In the genomic region with DNA sequence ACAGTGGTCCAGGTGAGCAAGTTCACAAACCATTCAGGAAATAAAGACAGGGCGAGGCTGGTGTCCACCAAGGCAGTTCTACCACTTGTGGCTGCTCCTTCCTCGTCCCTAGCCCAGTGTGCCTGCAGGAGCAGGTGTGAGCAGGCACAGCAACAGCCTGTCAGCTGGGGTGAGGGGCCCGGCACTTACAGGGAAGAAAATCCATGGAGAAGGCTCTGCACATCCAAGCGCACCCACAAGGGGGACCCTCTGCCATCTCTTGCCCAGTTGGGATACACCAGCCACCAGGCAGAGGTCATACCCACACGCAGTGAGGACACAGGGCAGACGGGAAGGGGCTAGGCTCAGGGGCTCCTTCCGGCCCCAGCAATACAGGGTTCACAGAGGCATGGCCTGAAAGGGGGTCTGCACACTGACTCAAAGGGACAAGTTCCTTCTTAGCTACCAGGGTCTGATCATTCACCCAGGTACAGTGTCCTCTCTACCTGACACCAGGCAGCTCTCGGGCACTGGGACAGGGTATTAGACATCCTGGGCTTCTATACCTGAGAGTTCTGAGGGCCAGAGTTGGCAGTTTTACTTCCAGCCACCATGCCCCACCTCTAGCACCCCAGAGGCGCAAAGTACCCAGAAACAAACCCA, we compare ENCODE assay signal across 8 cellular contexts. TPM values are rescaled to one million over a fixed set of nuclear protein-coding genes. Genes with fewer than 3 reads are reported as not detected.
DNase-seq lines count a peak whose midpoint lies in the region; ATAC-seq and TF ChIP-seq lines count a peak whose summit lies in the region.

No MANE protein-coding gene starts in this region.

- H3K9me3 Mint-ChIP-seq in central memory CD8-positive, alpha-beta T cell, result no peaks in the 10 kb centered on the region

- peaks cover 49% of the 10 kb centered on the region for H3K4me1 Mint-ChIP-seq in central memory CD8-positive, alpha-beta T cell

- H3K27ac ChIP-seq in upper lobe of left lung, result peak overlapping the region in 1 of 4 donors; percentile 26

- no peak for ATAC-seq in central memory CD8-positive, alpha-beta T cell (replicated peaks; ENCODE audit: extremely low read depth, poor library complexity, severe bottlenecking)
- ATAC-seq in upper lobe of left lung (ENCODE audit: low FRiP score in 2 of 2) (peak in 1 of 2 donors; percentile 26), GM18868 (IDR thresholded peaks at IDR 0.05; ENCODE audit: unreplicated experiment) (no peak)

- DNase-seq in AG09309 (ENCODE audit: low read depth) (no peak), NCI-H82 (lab: John Stamatoyannopoulos, UW) (peak; percentile 85), left kidney (ENCODE audit: low read depth, low spot score) (peak; percentile 76), upper lobe of left lung (no peak)
- DNase-seq in central memory CD8-positive, alpha-beta T cell (ENCODE audit: low spot score in 2 of 2), result no peak
- no peak for DNase-seq in activated effector memory CD4-positive, alpha-beta T cell treated with Interleukin-2 at 50 U/mL for 16 hours

- peak overlapping the region; percentile 87 for H3K27ac Mint-ChIP-seq in central memory CD8-positive, alpha-beta T cell (ENCODE audit: low read depth)

- H3K4me1 ChIP-seq in upper lobe of left lung, result peaks cover 22 to 50% (median 37%) of the 10 kb centered on the region in 4 donors

- H3K27me3 ChIP-seq in upper lobe of left lung, result no peaks in the 10 kb centered on the region

- H3K36me3 Mint-ChIP-seq in central memory CD8-positive, alpha-beta T cell (ENCODE audit: insufficient read depth), result peaks cover 39% of the 10 kb centered on the region

- TF ChIP-seq CTCF in AG09309 (IDR thresholded peaks at IDR 0.05; ENCODE audit: control insufficient read depth, insufficient read depth, low read depth, low read length, missing control alignments) (peak; percentile 55), GM12872 (IDR thresholded peaks at IDR 0.05; ENCODE audit: insufficient read depth, low read depth, low read length) (peak; percentile 45; the same call in 2 of the 3 replicates), upper lobe of left lung (IDR thresholded peaks at IDR 0.05) (peak in 5 of 6 experiments; percentile 16 to 55 (median 42))

- no peaks in the 10 kb centered on the region for H3K27me3 Mint-ChIP-seq in central memory CD8-positive, alpha-beta T cell

- peaks cover 15 to 74% (median 64%) of the 10 kb centered on the region in 4 donors for H3K36me3 ChIP-seq in upper lobe of left lung

- no peak overlapping the region for H3K4me3 Mint-ChIP-seq in central memory CD8-positive, alpha-beta T cell

- H3K4me3 ChIP-seq in AG09309 (ENCODE audit: control insufficient read depth, low read depth, low read length), result no peak overlapping the region
- no peak overlapping the region for H3K4me3 ChIP-seq in upper lobe of left lung

- TF ChIP-seq EP300 in upper lobe of left lung (IDR thresholded peaks at IDR 0.05), result no peak

- WGBS in upper lobe of left lung, 2 donors, result 53 to 73% methylated on average over 3 to 8 of the region's 9 CpGs

- no peak for TF ChIP-seq POLR2A in upper lobe of left lung (IDR thresholded peaks at IDR 0.05)

- no peaks in the 10 kb centered on the region for H3K9me3 ChIP-seq in upper lobe of left lung

RNA-seq across cellular contexts. Expression of gene CDIP1, which starts 27.0 kb away (rescaled TPM):
- total RNA-seq in upper lobe of left lung, result 10 to 100 TPM in 5 of 6 donors, 1 to 10 TPM in 1; 7.3 to 27.0 (median 21.9) TPM

RNA-seq across cellular contexts. Expression of gene HMOX2, which starts 35.4 kb away (rescaled TPM):
- 10 to 100 TPM; 22.0 to 93.9 (median 53.8) TPM for total RNA-seq in upper lobe of left lung

RNA-seq across cellular contexts. Expression of gene NMRAL1, which starts 37.1 kb away (rescaled TPM):
- 10 to 100 TPM; 34.4 to 80.7 (median 43.3) TPM for total RNA-seq in upper lobe of left lung

RNA-seq across cellular contexts. Expression of gene C16orf96, which starts 44.6 kb away (rescaled TPM):
- 1 to 10 TPM in 1 of 6 donors, under 1 TPM in 4, not detected in 1; 0.24 to 1.0 (median 0.46) TPM for total RNA-seq in upper lobe of left lung

Comparison
In these comparisons a context has a peak if more than half of its experiments do, and no peak if none do; other contexts are left out.
1. DNase-seq: peak in NCI-H82 (single experiment) and left kidney (single experiment); none in AG09309 (single experiment), central memory CD8-positive, alpha-beta T cell (0 of 2), upper lobe of left lung (0 of 2) and activated effector memory CD4-positive, alpha-beta T cell treated with Interleukin-2 at 50 U/mL for 16 hours (single experiment).
2. Peak in every context shown above with its lines, with median percentiles within 50 percentile points of each other: CTCF ChIP-seq.